1 cellular context compared by ENCODE assay signal in genomic region chr22:19923914-19924513, GRCh38.
TF ChIP-seq lines count a peak whose summit lies in the region.

No MANE protein-coding gene starts in this region.

TF ChIP-seq in K562, 482 proteins besides CTCF, POLR2A, EP300 and RAD21 (continued from another document):
- TF ChIP-seq FOXP1 (CRISPR knock-in tag; IDR thresholded peaks at IDR 0.05) (0 out of 2 replicates have a peak, but pooled peaks have one; percentile 23), POLR2H (tag; IDR thresholded peaks at IDR 0.05; ENCODE audit: low read depth) (no peak), ZNF695 (CRISPR knock-in tag; IDR thresholded peaks at IDR 0.05) (no peak), SP2 (IDR thresholded peaks at IDR 0.05; ENCODE audit: extremely low read depth, low read depth, low read length, poor library complexity, severe bottlenecking) (no peak), PHF20 (IDR thresholded peaks at IDR 0.05; ENCODE audit: partially characterized antibody) (no peak), ZNF274 (IDR thresholded peaks at IDR 0.05; ENCODE audit: borderline replicate concordance, low read depth, low read length) (no peak), TRIM24 (IDR thresholded peaks at IDR 0.05) (no peak), SIX5 (IDR thresholded peaks at IDR 0.05; ENCODE audit: borderline replicate concordance in 1 of 2, insufficient read depth in 1 of 2, low read depth in 1 of 2, low read length in 2 of 2) (no peak), TEAD2 (tag; IDR thresholded peaks at IDR 0.05) (no peak), HIVEP1 (CRISPR knock-in tag; IDR thresholded peaks at IDR 0.05) (no peak), TRIM28 (IDR thresholded peaks at IDR 0.05) (no peak), E2F1 (CRISPR knock-in tag; IDR thresholded peaks at IDR 0.05) (peak; percentile 51; the same call in 1 of the 2 replicates), SNIP1 (IDR thresholded peaks at IDR 0.05; ENCODE audit: low read depth) (no peak), ZBTB33 (CRISPR knock-in tag; IDR thresholded peaks at IDR 0.05) (peak; percentile 98), SMAD3 (CRISPR knock-in tag; conservative IDR thresholded peaks at IDR 0.05) (no peak), ZBTB17 (CRISPR knock-in tag; IDR thresholded peaks at IDR 0.05) (no peak), ZBTB43 (CRISPR knock-in tag; IDR thresholded peaks at IDR 0.05) (no peak), BRD4 (IDR thresholded peaks at IDR 0.05) (no peak), ID3 (CRISPR knock-in tag; IDR thresholded peaks at IDR 0.05) (no peak), ID3 (tag; IDR thresholded peaks at IDR 0.05) (no peak), CBX8 (IDR thresholded peaks at IDR 0.05; ENCODE audit: borderline replicate concordance, extremely low read depth, low read depth, low read length, poor library complexity, severe bottlenecking) (no peak), ZC3H11A (IDR thresholded peaks at IDR 0.05; ENCODE audit: low read depth, low read length) (no peak)
